In genomic region chr6:95087394-95088097, GRCh38 we compare ENCODE assay signal across 9 cellular contexts.
DNase-seq lines count a peak whose midpoint lies in the region; ATAC-seq, FAIRE-seq and TF ChIP-seq lines count a peak whose summit lies in the region.
"Had no signal": no experiment of that assay in that cellular context is flagged by ENCODE, and none has a peak within 500 bp of the region (broad histone marks: within the 10 kb centered on the region; RNA-seq: fewer than 3 reads in every experiment).

No MANE protein-coding gene starts in this region.

- no peak for FAIRE-seq in H54 (lab: Jason Lieb, UNC)
- FAIRE-seq: GM18507 had no signal

- DNase-seq in HFFc6 (peak; percentile 33), NCI-H345 (lab: John Stamatoyannopoulos, UW) (peak; percentile 99), mammary epithelial cell (peak; percentile 86), pons (ENCODE audit: low spot score) (peak; percentile 73), H7 (no peak), occipital lobe (lab: John Stamatoyannopoulos, UW) (no peak), H54 (ENCODE audit: insufficient read length, low spot score) (no peak)

- TF ChIP-seq POLR2A in H54 (IDR thresholded peaks at IDR 0.05; ENCODE audit: low read depth, low read length): no peak

- H3K9me3 Mint-ChIP-seq in HFFc6: peaks cover 9% of the 10 kb centered on the region

- 14% methylated on average over 8 of the region's 8 CpGs for WGBS in mammary epithelial cell (ENCODE audit: low coverage, missing lambda C conversion rate)

- TF ChIP-seq CTCF in HFFc6 (IDR thresholded peaks at IDR 0.05) (no peak), mammary epithelial cell (conservative IDR thresholded peaks at IDR 0.05 in 1 of 2, IDR thresholded peaks at IDR 0.05 in 1 of 2; ENCODE audit: extremely low read depth in 1 of 2, insufficient read depth in 1 of 2, low read depth in 1 of 2, low read length in 2 of 2) (no peak)

- H3K4me1 ChIP-seq in mammary epithelial cell (ENCODE audit: insufficient read depth, low read length): peaks cover 17% of the 10 kb centered on the region

- CTCF ChIA-PET in mammary epithelial cell (lab: Charles Lee; ENCODE audit: low non-redundant PET): no interaction called here

- intact Hi-C loops in mammary epithelial cell (cut with micrococcal nuclease): no loop called here

- dilution Hi-C loops in mammary epithelial cell (cut with HindIII; ENCODE audit: low sequenced_read_pairs): no loop called here

- H3K27me3 ChIP-seq in mammary epithelial cell (ENCODE audit: insufficient read depth, low read length) (no peaks in the 10 kb centered on the region), H7 (ENCODE audit: control insufficient read depth, insufficient read depth, low read length) (no peaks in the 10 kb centered on the region)

- in situ Hi-C loops in mammary epithelial cell (cut with MboI; ENCODE audit: low sequenced_read_pairs in 2 of 2): no loop called here

- H3K36me3 Mint-ChIP-seq in HFFc6 (ENCODE audit: low read depth): no peaks in the 10 kb centered on the region

- H3K79me2 ChIP-seq in mammary epithelial cell (ENCODE audit: insufficient read depth, low read length): no peaks in the 10 kb centered on the region

- no peaks in the 10 kb centered on the region for H3K27me3 Mint-ChIP-seq in HFFc6 (ENCODE audit: insufficient read depth)

- H3K36me3 ChIP-seq in mammary epithelial cell (ENCODE audit: insufficient read depth, low read length) (no peaks in the 10 kb centered on the region), H7 (replicated peaks; ENCODE audit: control insufficient read depth, insufficient read depth, low read length) (no peaks in the 10 kb centered on the region)

- no peaks in the 10 kb centered on the region for H4K20me1 ChIP-seq in mammary epithelial cell (ENCODE audit: insufficient read depth, low read length)

- no peak for ATAC-seq in GM18909 (IDR thresholded peaks at IDR 0.05; ENCODE audit: poor library complexity, unreplicated experiment)

- H3K4me3 Mint-ChIP-seq in HFFc6: no peak overlapping the region

- peak overlapping the region; percentile 12 for H3K4me2 ChIP-seq in mammary epithelial cell (ENCODE audit: insufficient read depth, low read depth, low read length)

- no peaks in the 10 kb centered on the region for H3K9me3 ChIP-seq in mammary epithelial cell (replicated peaks; ENCODE audit: insufficient read depth, low read length)

- H3K9ac ChIP-seq in mammary epithelial cell (ENCODE audit: insufficient read depth, low read length): no peak overlapping the region

- H3K27ac Mint-ChIP-seq in HFFc6: no peak overlapping the region

- H3K4me3 ChIP-seq in mammary epithelial cell (replicated peaks in 1 of 3; ENCODE audit: insufficient read depth in 1 of 3, low read depth in 2 of 3, low read length in 3 of 3) (no peak overlapping the region), H7 (ENCODE audit: insufficient read depth, low read depth, low read length) (no peak overlapping the region)

- peak overlapping the region; percentile 43 for H2AFZ ChIP-seq in mammary epithelial cell (ENCODE audit: low read depth, low read length)

- H3K4me1 Mint-ChIP-seq in HFFc6 (ENCODE audit: low read depth): no peaks in the 10 kb centered on the region

- BruUV-seq in mammary epithelial cell (replicated peaks; lab: Mats Ljungman, UMichigan): no TSS peak

- H3K27ac ChIP-seq in mammary epithelial cell (ENCODE audit: insufficient read depth, low read depth, low read length): no peak overlapping the region

Comparison
In these comparisons a context has a peak if more than half of its experiments do, and no peak if none do; other contexts are left out.
1. DNase-seq: peak in HFFc6 (single experiment), NCI-H345 (single experiment), mammary epithelial cell (single experiment) and pons (single experiment); none in H7 (single experiment), occipital lobe (single experiment) and H54 (single experiment).